Comparison of ENCODE assay signal across 28 cellular contexts in genomic region chr1:87965193-87965592, GRCh38.
"Had no signal": no experiment of that assay in that cellular context is flagged by ENCODE, and none has a peak within 500 bp of the region (broad histone marks: within the 10 kb centered on the region; RNA-seq: fewer than 3 reads in every experiment).

No MANE protein-coding gene starts in this region.

- DNase-seq: stimulated activated CD4-positive, alpha-beta T cell treated with anti-CD3 and anti-CD28 coated beads, Interleukin-2, amount 100 ng/mL, for 48 hours; stimulated activated CD4-positive, alpha-beta T cell treated with anti-CD3 and anti-CD28 coated beads, Interleukin-4, amount 100 ng/mL, for 1 hour; stimulated activated CD4-positive, alpha-beta T cell treated with anti-CD3 and anti-CD28 coated beads, Interleukin-4, amount 100 ng/mL, for 24 hours; stimulated activated CD4-positive, alpha-beta T cell treated with anti-CD3 and anti-CD28 coated beads, Interleukin-4, amount 100 ng/mL, for 4 hours; stimulated activated CD8-positive, alpha-beta memory T cell treated with anti-CD3 and anti-CD28 coated beads, Interleukin-4, amount 100 ng/mL, for 48 hours; stimulated activated naive B cell treated with anti-CD40 and anti-IgM and Interleukin-4, amounts not matched to agents 10 μg/mL and 1 μg/mL and 100 μg/mL, for 72 hours; stimulated activated naive CD4-positive, alpha-beta T cell; stimulated activated naive CD4-positive, alpha-beta T cell treated with Interleukin-2 at 50 U/mL for 16 hours; stimulated activated naive CD8-positive, alpha-beta T cell treated with anti-CD3 and anti-CD28 coated beads, Interleukin-15, amount 100 ng/mL, for 72 hours; stimulated activated naive CD8-positive, alpha-beta T cell treated with anti-CD3 and anti-CD28 coated beads, Interleukin-15, Interleukin-2, amounts not matched to agents 100 U/mL and 50 U/mL, for 24 hours; stomach; substantia nigra; testis; thyroid gland; tibial artery; transverse colon; trophoblast cell; upper lobe of left lung; upper lobe of right lung; uterus had no signal

- H3K27ac Mint-ChIP-seq: stimulated activated effector memory CD8-positive, alpha-beta T cell treated with anti-CD3 and anti-CD28 coated beads, Interleukin-12 subunit alpha, Interleukin-12 subunit beta, amount 100 ng/mL, for 72 hours; stimulated activated memory B cell treated with anti-CD40 and anti-IgM and Interleukin-4, amounts not matched to agents 10 μg/mL and 1 μg/mL and 100 μg/mL, for 72 hours; stimulated activated naive B cell treated with anti-CD40 and anti-IgM and Interleukin-4, amounts not matched to agents 10 μg/mL and 1 μg/mL and 100 μg/mL, for 72 hours; stimulated activated naive CD8-positive, alpha-beta T cell treated with anti-CD3 and anti-CD28 coated beads, Interleukin-15, amount 100 ng/mL, for 72 hours; stimulated activated naive CD8-positive, alpha-beta T cell treated with anti-CD3 and anti-CD28 coated beads, Interleukin-15, Interleukin-2, amounts not matched to agents 100 ng/mL and 50 ng/mL, for 24 hours; type B pancreatic cell had no signal

- H3K9me3 ChIP-seq: stomach, suprapubic skin, testis, thoracic aorta, thyroid gland, tibial artery, tibial nerve, transverse colon, upper lobe of left lung, upper lobe of right lung, uterus, vagina had no signal

- ATAC-seq: stimulated activated effector memory CD8-positive, alpha-beta T cell treated with anti-CD3 and anti-CD28 coated beads, Interleukin-12 subunit alpha, Interleukin-12 subunit beta, amount 100 ng/mL, for 72 hours; stimulated activated memory B cell treated with anti-CD40 and anti-IgM and Interleukin-4, amounts not matched to agents 10 μg/mL and 1 μg/mL and 100 μg/mL, for 72 hours; stimulated activated naive B cell treated with anti-CD40 and anti-IgM and Interleukin-4, amounts not matched to agents 10 μg/mL and 1 μg/mL and 100 μg/mL, for 72 hours; stimulated activated naive CD8-positive, alpha-beta T cell treated with anti-CD3 and anti-CD28 coated beads, Interleukin-15, amount 100 ng/mL, for 72 hours; stimulated activated naive CD8-positive, alpha-beta T cell treated with anti-CD3 and anti-CD28 coated beads, Interleukin-15, Interleukin-2, amounts not matched to agents 100 U/mL and 50 U/mL, for 24 hours; upper lobe of right lung had no signal

- H3K4me3 ChIP-seq: stomach, suprapubic skin, testis, thoracic aorta, thyroid gland, tibial artery, tibial nerve, transverse colon, upper lobe of left lung, upper lobe of right lung, uterus, vagina had no signal

- H3K27me3 Mint-ChIP-seq: stimulated activated memory B cell treated with anti-CD40 and anti-IgM and Interleukin-4, amounts not matched to agents 10 μg/mL and 1 μg/mL and 100 μg/mL, for 72 hours; stimulated activated naive CD8-positive, alpha-beta T cell treated with anti-CD3 and anti-CD28 coated beads, Interleukin-15, amount 100 ng/mL, for 72 hours; type B pancreatic cell had no signal

- H3K36me3 ChIP-seq: stomach, suprapubic skin, thoracic aorta, thyroid gland, tibial artery, tibial nerve, transverse colon, upper lobe of left lung, upper lobe of right lung, uterus, vagina had no signal

- H3K4me1 ChIP-seq: suprapubic skin, upper lobe of left lung, upper lobe of right lung, uterus had no signal

- H3K4me3 Mint-ChIP-seq: stimulated activated effector memory CD8-positive, alpha-beta T cell treated with anti-CD3 and anti-CD28 coated beads, Interleukin-12 subunit alpha, Interleukin-12 subunit beta, amount 100 ng/mL, for 72 hours; stimulated activated memory B cell treated with anti-CD40 and anti-IgM and Interleukin-4, amounts not matched to agents 10 μg/mL and 1 μg/mL and 100 μg/mL, for 72 hours; stimulated activated naive B cell treated with anti-CD40 and anti-IgM and Interleukin-4, amounts not matched to agents 10 μg/mL and 1 μg/mL and 100 μg/mL, for 72 hours; stimulated activated naive CD8-positive, alpha-beta T cell treated with anti-CD3 and anti-CD28 coated beads, Interleukin-15, amount 100 ng/mL, for 72 hours; stimulated activated naive CD8-positive, alpha-beta T cell treated with anti-CD3 and anti-CD28 coated beads, Interleukin-15, Interleukin-2, amounts not matched to agents 100 ng/mL and 50 ng/mL, for 24 hours; type B pancreatic cell had no signal

- H3K9me3 Mint-ChIP-seq: stimulated activated effector memory CD8-positive, alpha-beta T cell treated with anti-CD3 and anti-CD28 coated beads, Interleukin-12 subunit alpha, Interleukin-12 subunit beta, amount 100 ng/mL, for 72 hours; stimulated activated memory B cell treated with anti-CD40 and anti-IgM and Interleukin-4, amounts not matched to agents 10 μg/mL and 1 μg/mL and 100 μg/mL, for 72 hours; stimulated activated naive B cell treated with anti-CD40 and anti-IgM and Interleukin-4, amounts not matched to agents 10 μg/mL and 1 μg/mL and 100 μg/mL, for 72 hours; stimulated activated naive CD8-positive, alpha-beta T cell treated with anti-CD3 and anti-CD28 coated beads, Interleukin-15, amount 100 ng/mL, for 72 hours; stimulated activated naive CD8-positive, alpha-beta T cell treated with anti-CD3 and anti-CD28 coated beads, Interleukin-15, Interleukin-2, amounts not matched to agents 100 ng/mL and 50 ng/mL, for 24 hours; type B pancreatic cell had no signal

- H3K36me3 Mint-ChIP-seq: stimulated activated effector memory CD8-positive, alpha-beta T cell treated with anti-CD3 and anti-CD28 coated beads, Interleukin-12 subunit alpha, Interleukin-12 subunit beta, amount 100 ng/mL, for 72 hours; stimulated activated memory B cell treated with anti-CD40 and anti-IgM and Interleukin-4, amounts not matched to agents 10 μg/mL and 1 μg/mL and 100 μg/mL, for 72 hours; stimulated activated naive B cell treated with anti-CD40 and anti-IgM and Interleukin-4, amounts not matched to agents 10 μg/mL and 1 μg/mL and 100 μg/mL, for 72 hours; type B pancreatic cell had no signal

- H3K4me1 Mint-ChIP-seq: stimulated activated effector memory CD8-positive, alpha-beta T cell treated with anti-CD3 and anti-CD28 coated beads, Interleukin-12 subunit alpha, Interleukin-12 subunit beta, amount 100 ng/mL, for 72 hours; stimulated activated memory B cell treated with anti-CD40 and anti-IgM and Interleukin-4, amounts not matched to agents 10 μg/mL and 1 μg/mL and 100 μg/mL, for 72 hours; stimulated activated naive B cell treated with anti-CD40 and anti-IgM and Interleukin-4, amounts not matched to agents 10 μg/mL and 1 μg/mL and 100 μg/mL, for 72 hours; stimulated activated naive CD8-positive, alpha-beta T cell treated with anti-CD3 and anti-CD28 coated beads, Interleukin-15, amount 100 ng/mL, for 72 hours had no signal

- H3K27ac ChIP-seq: stomach, suprapubic skin, testis, thoracic aorta, thyroid gland, tibial artery, tibial nerve, transverse colon, upper lobe of left lung, upper lobe of right lung, uterus, vagina had no signal

- H3K27me3 ChIP-seq: stomach, suprapubic skin, testis, thyroid gland, tibial artery, tibial nerve, transverse colon, upper lobe of left lung, upper lobe of right lung, uterus, vagina had no signal
